ENCODE assay signal across 22 cellular contexts in genomic region chr1:159222075-159222865, GRCh38. TPM values are rescaled to one million over a fixed set of nuclear protein-coding genes. Genes with fewer than 3 reads are reported as not detected.
DNase-seq lines count a peak whose midpoint lies in the region; ATAC-seq, FAIRE-seq and TF ChIP-seq lines count a peak whose summit lies in the region.
"Had no signal": no experiment of that assay in that cellular context is flagged by ENCODE, and none has a peak within 500 bp of the region (broad histone marks: within the 10 kb centered on the region; RNA-seq: fewer than 3 reads in every experiment).

No MANE protein-coding gene starts in this region.

- BruUV-seq in HepG2 (replicated peaks; lab: Mats Ljungman, UMichigan) (no TSS peak), K562 (replicated peaks; lab: Mats Ljungman, UMichigan) (no TSS peak)

- H3K79me2 ChIP-seq in HepG2 (ENCODE audit: insufficient read depth, low read length): no peaks in the 10 kb centered on the region
- H3K79me2 ChIP-seq in K562 (ENCODE audit: control insufficient read depth, insufficient read depth, low read length): no peaks in the 10 kb centered on the region

- H4K20me1 ChIP-seq in HepG2 (ENCODE audit: insufficient read depth, low read length) (no peaks in the 10 kb centered on the region), K562 (replicated peaks; ENCODE audit: control insufficient read depth, insufficient read depth, low read length) (no peaks in the 10 kb centered on the region)

- H3K9me1 ChIP-seq in K562 (ENCODE audit: control insufficient read depth, insufficient read depth, low read length): no peaks in the 10 kb centered on the region

- H3K27me3 Mint-ChIP-seq in stimulated activated naive CD8-positive, alpha-beta T cell treated with anti-CD3 and anti-CD28 coated beads, Interleukin-15, amount 100 ng/mL, for 72 hours: peaks cover 39% of the 10 kb centered on the region

- H2AFZ ChIP-seq in HepG2 (ENCODE audit: low read length) (no peak overlapping the region), K562 (ENCODE audit: low read depth, low read length) (no peak overlapping the region)

- H3K27me3 ChIP-seq in HepG2 (ENCODE audit: control insufficient read depth in 1 of 2, insufficient read depth in 2 of 2, low read length in 2 of 2): no peaks in the 10 kb centered on the region
- no peaks in the 10 kb centered on the region for H3K27me3 ChIP-seq in right lobe of liver
- H3K27me3 ChIP-seq in K562 (ENCODE audit: control insufficient read depth in 2 of 2, insufficient read depth in 2 of 2, low read length in 2 of 2): peaks cover 0 to 8% of the 10 kb centered on the region in 2 experiments; a peak in 2 of 5 replicates

- in situ Hi-C loops in HepG2 (cut with HindIII; ENCODE audit: extremely low pct_ligation_motif_present, low pct_unique_long_range_greater_than_20kb) (no loop called here), K562 (cut with MboI) (no loop called here)

- TF ChIP-seq CTCF in HepG2 (CRISPR knock-in tag; IDR thresholded peaks at IDR 0.05): no peak
- TF ChIP-seq CTCF in right lobe of liver (IDR thresholded peaks at IDR 0.05): no peak
- no peak for TF ChIP-seq CTCF in K562 (IDR thresholded peaks at IDR 0.05 in 2 of 3, conservative IDR thresholded peaks at IDR 0.05 in 1 of 3; ENCODE audit: insufficient read depth in 2 of 3, low read depth in 1 of 3, low read length in 3 of 3)

- no peak for ATAC-seq in HepG2
- ATAC-seq in right lobe of liver: no peak
- ATAC-seq in K562: no peak
- no peak for ATAC-seq in stimulated activated naive CD8-positive, alpha-beta T cell treated with anti-CD3 and anti-CD28 coated beads, Interleukin-15, amount 100 ng/mL, for 72 hours
- no peak for ATAC-seq in HG03457 (IDR thresholded peaks at IDR 0.05; ENCODE audit: unreplicated experiment)
- ATAC-seq in GM18873 (IDR thresholded peaks at IDR 0.05; ENCODE audit: low FRiP score, unreplicated experiment): no peak

- no peak overlapping the region for H3K27ac Mint-ChIP-seq in stimulated activated naive CD8-positive, alpha-beta T cell treated with anti-CD3 and anti-CD28 coated beads, Interleukin-15, amount 100 ng/mL, for 72 hours
- H3K27ac Mint-ChIP-seq: CD4-positive, alpha-beta T cell; H9 had no signal

- TF ChIP-seq RAD21 in HepG2 (CRISPR knock-in tag; IDR thresholded peaks at IDR 0.05) (no peak), K562 (CRISPR knock-in tag; conservative IDR thresholded peaks at IDR 0.05 in 1 of 2, IDR thresholded peaks at IDR 0.05 in 1 of 2) (no peak)

- H3K4me2 ChIP-seq in HepG2 (ENCODE audit: low read depth, low read length): no peak overlapping the region
- H3K4me2 ChIP-seq in K562 (ENCODE audit: insufficient read depth, low read length): no peak overlapping the region

- H3K4me1 ChIP-seq in HepG2 (ENCODE audit: insufficient read depth, low read length) (no peaks in the 10 kb centered on the region), right lobe of liver (no peaks in the 10 kb centered on the region), K562 (replicated peaks in 1 of 2; ENCODE audit: control insufficient read depth in 2 of 2, insufficient read depth in 2 of 2, low read length in 2 of 2) (no peaks in the 10 kb centered on the region)

- H3K36me3 ChIP-seq in HepG2 (replicated peaks in 1 of 2; ENCODE audit: control insufficient read depth in 1 of 2, insufficient read depth in 2 of 2, low read length in 2 of 2): no peaks in the 10 kb centered on the region
- no peaks in the 10 kb centered on the region for H3K36me3 ChIP-seq in right lobe of liver
- no peaks in the 10 kb centered on the region for H3K36me3 ChIP-seq in K562 (ENCODE audit: control insufficient read depth, insufficient read depth, low read length)

- H3K27ac ChIP-seq in HepG2 (ENCODE audit: extremely low read length, insufficient read depth, low read length) (no peak overlapping the region), right lobe of liver (no peak overlapping the region), K562 (ENCODE audit: extremely low read depth, low read depth, low read length) (no peak overlapping the region)
- H3K27ac ChIP-seq: C4-2B, HL-60 had no signal

- POLR2A ChIA-PET in HepG2 (lab: Yijun Ruan, JAX): no interaction called here
- POLR2A ChIA-PET in K562 (lab: Yijun Ruan, JAX): interaction anchor here (0.9 kb wide), 1 partner anchor 44 kb away, joined by 3 read pairs; no protein-coding TSS in a partner anchor

- H3K4me1 Mint-ChIP-seq in stimulated activated naive CD8-positive, alpha-beta T cell treated with anti-CD3 and anti-CD28 coated beads, Interleukin-15, amount 100 ng/mL, for 72 hours: no peaks in the 10 kb centered on the region

- H3K9me3 ChIP-seq in HepG2 (ENCODE audit: low read length) (no peaks in the 10 kb centered on the region), right lobe of liver (no peaks in the 10 kb centered on the region), K562 (replicated peaks; ENCODE audit: control insufficient read depth, insufficient read depth, low read depth, low read length) (no peaks in the 10 kb centered on the region)

- H3K9ac ChIP-seq in HepG2 (ENCODE audit: insufficient read depth, low read depth, low read length) (no peak overlapping the region), K562 (ENCODE audit: insufficient read depth in 1 of 2, low read depth in 2 of 2, low read length in 2 of 2) (no peak overlapping the region)

- WGBS in HepG2 (ENCODE audit: low lambda C conversion rate): 39% methylated on average over 5 of the region's 5 CpGs
- 74% methylated on average over 5 of the region's 5 CpGs for WGBS in right lobe of liver (ENCODE audit: insufficient coverage, low coverage, low lambda C conversion rate, missing lambda C conversion rate)
- 2% methylated on average over 5 of the region's 5 CpGs for WGBS in K562 (ENCODE audit: insufficient coverage, low coverage, missing lambda C conversion rate)

- FAIRE-seq in HepG2 (lab: Jason Lieb, UNC) (no peak), K562 (lab: Jason Lieb, UNC) (no peak)
- FAIRE-seq: GM12892, HTR-8/SVneo had no signal

- intact Hi-C loops in HepG2 (cut with micrococcal nuclease; ENCODE audit: unreplicated experiment) (no loop called here), right lobe of liver (cut with DNase I) (no loop called here), K562 (cut with micrococcal nuclease) (no loop called here)

- no peak overlapping the region for H3K4me3 ChIP-seq in HepG2 (replicated peaks in 1 of 3; ENCODE audit: insufficient read depth in 1 of 3, low read depth in 2 of 3, low read length in 3 of 3)
- H3K4me3 ChIP-seq in right lobe of liver: no peak overlapping the region
- H3K4me3 ChIP-seq in K562: no peak overlapping the region

- no peaks in the 10 kb centered on the region for H3K9me3 Mint-ChIP-seq in stimulated activated naive CD8-positive, alpha-beta T cell treated with anti-CD3 and anti-CD28 coated beads, Interleukin-15, amount 100 ng/mL, for 72 hours
- H3K9me3 Mint-ChIP-seq: CD4-positive, alpha-beta T cell; H9 had no signal

- DNase-seq in HepG2 (ENCODE audit: low spot score) (no peak), right lobe of liver (no peak), OCI-M1 (lab: John Stamatoyannopoulos, UW) (peak; percentile 37), K562 (ENCODE audit: extremely low read depth in 1 of 4, low spot score in 3 of 4) (no peak)
- no peak for DNase-seq in stimulated activated naive CD8-positive, alpha-beta T cell treated with anti-CD3 and anti-CD28 coated beads, Interleukin-15, amount 100 ng/mL, for 72 hours
- DNase-seq: ACHN; AML-193; CD4-positive, alpha-beta T cell; DMS153; DMS79; GDM1; GOT3; H9 had no signal

- no peak for TF ChIP-seq POLR2A in HepG2 (IDR thresholded peaks at IDR 0.05; ENCODE audit: insufficient read depth in 1 of 2, low read depth in 2 of 2, low read length in 2 of 2)
- TF ChIP-seq POLR2A in right lobe of liver (IDR thresholded peaks at IDR 0.05): no peak
- no peak for TF ChIP-seq POLR2A in K562 (conservative IDR thresholded peaks at IDR 0.05)

- CTCF ChIA-PET in HepG2 (lab: Yijun Ruan, JAX; ENCODE audit: low intra/inter-chr PET ratio, low total read pairs): no interaction called here
- CTCF ChIA-PET in K562 (lab: Yijun Ruan, JAX; ENCODE audit: low intra/inter-chr PET ratio): no interaction called here

- H3K4me3 Mint-ChIP-seq in stimulated activated naive CD8-positive, alpha-beta T cell treated with anti-CD3 and anti-CD28 coated beads, Interleukin-15, amount 100 ng/mL, for 72 hours: no peak overlapping the region
- H3K4me3 Mint-ChIP-seq: CD4-positive, alpha-beta T cell; H9 had no signal

- TF ChIP-seq EP300 in HepG2 (IDR thresholded peaks at IDR 0.05; ENCODE audit: low read depth in 2 of 2, low read length in 2 of 2) (no peak), HepG2 (CRISPR knock-in tag; IDR thresholded peaks at IDR 0.05; ENCODE audit: borderline replicate concordance) (no peak), K562 (IDR thresholded peaks at IDR 0.05; ENCODE audit: low read length) (no peak)

RNA-seq across cellular contexts. Expression of gene ACKR1, which starts 17.6 kb away (rescaled TPM):
- not detected in 2 replicates for total RNA-seq in HepG2 (2016; rRNA removed; fragmentation: Illumina TruSeq; extraction: Trizol)
- total RNA-seq in HepG2 (2016; cell fraction: cytosol; rRNA removed; fragmentation: Illumina TruSeq; extraction: Trizol; ENCODE audit: low read depth): not detected in 2 replicates
- total RNA-seq in HepG2 (2016; cell fraction: insoluble cytoplasmic fraction; rRNA removed; fragmentation: Illumina TruSeq; extraction: Trizol): not detected in 2 replicates
- total RNA-seq in HepG2 (2016; cell fraction: membrane; rRNA removed; fragmentation: Illumina TruSeq; extraction: Trizol): not detected in 2 replicates
- total RNA-seq in HepG2 (2016; cell fraction: nucleus; rRNA removed; fragmentation: Illumina TruSeq; extraction: Trizol): not detected in 2 replicates
- not detected in 2 replicates for polyA plus RNA-seq in HepG2 (2011; rRNA removed)
- polyA plus RNA-seq in HepG2 (2011; cell fraction: cytosol; rRNA removed): not detected in 2 replicates
- not detected in 2 replicates for polyA plus RNA-seq in HepG2 (2011; cell fraction: nucleus; rRNA removed)
- not detected in 2 replicates for polyA plus RNA-seq in HepG2 (2012)
- polyA plus RNA-seq in HepG2 (2016; cell fraction: cytosol; fragmentation: Illumina TruSeq; extraction: Trizol; ENCODE audit: low read depth): not detected in 2 replicates
- not detected in 2 replicates for polyA plus RNA-seq in HepG2 (2016; cell fraction: insoluble cytoplasmic fraction; fragmentation: Illumina TruSeq; extraction: Trizol; ENCODE audit: low read depth)
- polyA plus RNA-seq in HepG2 (2016; cell fraction: membrane; fragmentation: Illumina TruSeq; extraction: Trizol; ENCODE audit: low read depth): not detected in 2 replicates
- polyA plus RNA-seq in HepG2 (2016; cell fraction: nucleus; fragmentation: Illumina TruSeq; extraction: Trizol; ENCODE audit: insufficient read depth, low read depth): not detected in 2 replicates
- polyA minus RNA-seq in HepG2 (2011; rRNA and poly(A)+ RNA removed; ENCODE audit: low replicate concordance): not detected in 2 replicates
- not detected in 2 replicates for polyA minus RNA-seq in HepG2 (2011; cell fraction: cytosol; rRNA and poly(A)+ RNA removed)
- not detected in 2 replicates for polyA minus RNA-seq in HepG2 (2011; cell fraction: nucleus; rRNA and poly(A)+ RNA removed)
- total RNA-seq in right lobe of liver: under 1 TPM in 4 of 6 experiments, not detected in 2; 0.12 to 0.53 (median 0.39) TPM
- total RNA-seq in K562 (2011; cell fraction: chromatin; rRNA removed; ENCODE audit: low replicate concordance): 0.44 TPM in 1 of 2 replicates, not detected in the other
- 0.50 and 0.53 TPM in 2 replicates for total RNA-seq in K562 (2011; cell fraction: nucleolus; rRNA removed)
- total RNA-seq in K562 (2011; cell fraction: nucleoplasm; rRNA removed): 0.29 TPM in 1 of 2 replicates, not detected in the other
- total RNA-seq in K562 (2014; rRNA removed): 0.18 and 0.41 TPM in 2 replicates
- 0.07 TPM in 1 of 2 replicates, not detected in the other for total RNA-seq in K562 (2014; rRNA removed; fragmentation: Illumina TruSeq; extraction: Trizol)
- 0.11 TPM in 1 of 2 replicates, not detected in the other for total RNA-seq in K562 (2015; rRNA removed; fragmentation: Illumina TruSeq; extraction: Trizol)
- total RNA-seq in K562 (2021): 0.51 and 0.58 TPM in 2 replicates
- 0.15 TPM in 1 of 2 replicates, not detected in the other for polyA plus RNA-seq in K562 (2011; rRNA removed)
- 0.43 TPM in 1 of 2 replicates, not detected in the other for polyA plus RNA-seq in K562 (2011; cell fraction: cytosol; rRNA removed)
- 0.07 and 0.34 TPM in 2 replicates for polyA plus RNA-seq in K562 (2011; cell fraction: nucleus; rRNA removed)
- polyA plus RNA-seq in K562 (2012): 0.62 and 1.7 TPM in 2 replicates
- polyA plus RNA-seq in K562 (2014; fragmentation: Illumina TruSeq; extraction: Trizol): 0.22 and 0.24 TPM in 2 replicates
- polyA plus RNA-seq in K562 (2014; fragmentation: Nextera tagmentation; extraction: Ambion mirVana): under 1 TPM; 0.24 to 0.64 TPM
- polyA plus RNA-seq in K562 (2014; rRNA removed): 0.15 and 0.30 TPM in 2 replicates
- not detected in 2 replicates for polyA minus RNA-seq in K562 (2011; rRNA and poly(A)+ RNA removed)
- polyA minus RNA-seq in K562 (2011; cell fraction: cytosol; rRNA and poly(A)+ RNA removed): not detected in 2 replicates
- not detected in 2 replicates for polyA minus RNA-seq in K562 (2011; cell fraction: nucleus; rRNA and poly(A)+ RNA removed)
- total RNA-seq: A172; CD4-positive, alpha-beta T cell; Daoy had no signal
- polyA plus RNA-seq: BJ had no signal

RNA-seq across cellular contexts. Expression of gene CADM3, which starts 50.9 kb away (rescaled TPM):
- total RNA-seq in HepG2 (2016; rRNA removed; fragmentation: Illumina TruSeq; extraction: Trizol): not detected in 2 replicates
- not detected in 2 replicates for total RNA-seq in HepG2 (2016; cell fraction: cytosol; rRNA removed; fragmentation: Illumina TruSeq; extraction: Trizol; ENCODE audit: low read depth)
- total RNA-seq in HepG2 (2016; cell fraction: insoluble cytoplasmic fraction; rRNA removed; fragmentation: Illumina TruSeq; extraction: Trizol): not detected in 2 replicates
- not detected in 2 replicates for total RNA-seq in HepG2 (2016; cell fraction: membrane; rRNA removed; fragmentation: Illumina TruSeq; extraction: Trizol)
- total RNA-seq in HepG2 (2016; cell fraction: nucleus; rRNA removed; fragmentation: Illumina TruSeq; extraction: Trizol): not detected in 2 replicates
- not detected in 2 replicates for polyA plus RNA-seq in HepG2 (2011; rRNA removed)
- not detected in 2 replicates for polyA plus RNA-seq in HepG2 (2011; cell fraction: cytosol; rRNA removed)
- polyA plus RNA-seq in HepG2 (2011; cell fraction: nucleus; rRNA removed): not detected in 2 replicates
- not detected in 2 replicates for polyA plus RNA-seq in HepG2 (2012)
- polyA plus RNA-seq in HepG2 (2016; cell fraction: cytosol; fragmentation: Illumina TruSeq; extraction: Trizol; ENCODE audit: low read depth): not detected in 2 replicates
- not detected in 2 replicates for polyA plus RNA-seq in HepG2 (2016; cell fraction: insoluble cytoplasmic fraction; fragmentation: Illumina TruSeq; extraction: Trizol; ENCODE audit: low read depth)
- not detected in 2 replicates for polyA plus RNA-seq in HepG2 (2016; cell fraction: membrane; fragmentation: Illumina TruSeq; extraction: Trizol; ENCODE audit: low read depth)
- not detected in 2 replicates for polyA plus RNA-seq in HepG2 (2016; cell fraction: nucleus; fragmentation: Illumina TruSeq; extraction: Trizol; ENCODE audit: insufficient read depth, low read depth)
- polyA minus RNA-seq in HepG2 (2011; rRNA and poly(A)+ RNA removed; ENCODE audit: low replicate concordance): not detected in 2 replicates
- not detected in 2 replicates for polyA minus RNA-seq in HepG2 (2011; cell fraction: cytosol; rRNA and poly(A)+ RNA removed)
- polyA minus RNA-seq in HepG2 (2011; cell fraction: nucleus; rRNA and poly(A)+ RNA removed): not detected in 2 replicates
- under 1 TPM; 0.11 to 0.61 (median 0.16) TPM for total RNA-seq in right lobe of liver
- total RNA-seq in K562 (2011; cell fraction: chromatin; rRNA removed; ENCODE audit: low replicate concordance): not detected in 2 replicates
- 0.50 TPM in 1 of 2 replicates, not detected in the other for total RNA-seq in K562 (2011; cell fraction: nucleolus; rRNA removed)
- total RNA-seq in K562 (2011; cell fraction: nucleoplasm; rRNA removed): not detected in 2 replicates
- not detected in 2 replicates for total RNA-seq in K562 (2014; rRNA removed)
- total RNA-seq in K562 (2014; rRNA removed; fragmentation: Illumina TruSeq; extraction: Trizol): not detected in 2 replicates
- total RNA-seq in K562 (2015; rRNA removed; fragmentation: Illumina TruSeq; extraction: Trizol): not detected in 2 replicates
- not detected in 2 replicates for total RNA-seq in K562 (2021)
- polyA plus RNA-seq in K562 (2011; rRNA removed): not detected in 2 replicates
- not detected in 2 replicates for polyA plus RNA-seq in K562 (2011; cell fraction: cytosol; rRNA removed)
- 0.04 TPM in 1 of 2 replicates, not detected in the other for polyA plus RNA-seq in K562 (2011; cell fraction: nucleus; rRNA removed)
- polyA plus RNA-seq in K562 (2012): 0.03 TPM in 1 of 2 replicates, not detected in the other
- polyA plus RNA-seq in K562 (2014; fragmentation: Illumina TruSeq; extraction: Trizol): 0.04 TPM in 1 of 2 replicates, not detected in the other
- polyA plus RNA-seq in K562 (2014; fragmentation: Nextera tagmentation; extraction: Ambion mirVana): not detected
- polyA plus RNA-seq in K562 (2014; rRNA removed): not detected in 2 replicates
- not detected in 2 replicates for polyA minus RNA-seq in K562 (2011; rRNA and poly(A)+ RNA removed)
- not detected in 2 replicates for polyA minus RNA-seq in K562 (2011; cell fraction: cytosol; rRNA and poly(A)+ RNA removed)
- polyA minus RNA-seq in K562 (2011; cell fraction: nucleus; rRNA and poly(A)+ RNA removed): not detected in 2 replicates
- total RNA-seq: CD4-positive, alpha-beta T cell had no signal

Comparison
In these comparisons a context has a peak if more than half of its experiments do, and no peak if none do; other contexts are left out.
1. Of the 241 proteins assayed by ChIP-seq in both HepG2 and K562: peak only in HepG2: none; only in K562: none; in both: CEBPB; in neither: 239; mixed calls (peak in some experiments, not most) for 1.